1 cellular context compared by ENCODE assay signal in the genomic region with DNA sequence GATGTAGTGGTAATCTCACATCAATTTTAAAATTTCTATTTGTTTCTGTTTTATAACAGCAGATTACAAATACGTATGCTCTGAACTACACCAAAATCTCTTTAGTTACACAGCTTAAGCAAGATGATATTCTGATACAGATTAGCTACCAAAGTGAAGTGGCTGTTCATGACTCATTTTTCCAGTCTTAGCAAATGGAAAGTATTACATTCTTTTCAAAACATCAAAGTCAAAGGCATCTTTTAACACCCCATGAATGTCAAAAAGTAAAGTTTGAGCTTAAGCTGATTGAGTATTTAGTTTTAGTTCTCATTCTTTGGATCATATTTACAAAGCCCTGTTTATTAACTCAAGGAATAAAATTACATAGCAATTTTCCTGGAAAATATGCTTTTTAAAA.
TF ChIP-seq lines count a peak whose summit lies in the region.

No MANE protein-coding gene starts in this region.

TF ChIP-seq in IMR-90, 13 proteins besides CTCF, POLR2A, EP300 and RAD21 (continued from another document):
- TF ChIP-seq, protein P1, sequence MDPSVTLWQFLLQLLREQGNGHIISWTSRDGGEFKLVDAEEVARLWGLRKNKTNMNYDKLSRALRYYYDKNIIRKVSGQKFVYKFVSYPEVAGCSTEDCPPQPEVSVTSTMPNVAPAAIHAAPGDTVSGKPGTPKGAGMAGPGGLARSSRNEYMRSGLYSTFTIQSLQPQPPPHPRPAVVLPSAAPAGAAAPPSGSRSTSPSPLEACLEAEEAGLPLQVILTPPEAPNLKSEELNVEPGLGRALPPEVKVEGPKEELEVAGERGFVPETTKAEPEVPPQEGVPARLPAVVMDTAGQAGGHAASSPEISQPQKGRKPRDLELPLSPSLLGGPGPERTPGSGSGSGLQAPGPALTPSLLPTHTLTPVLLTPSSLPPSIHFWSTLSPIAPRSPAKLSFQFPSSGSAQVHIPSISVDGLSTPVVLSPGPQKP (IDR thresholded peaks at IDR 0.05; ENCODE audit: borderline replicate concordance, low read depth, low read length), result no peak
- no peak for TF ChIP-seq RFX5 (IDR thresholded peaks at IDR 0.05; ENCODE audit: low read depth, low read length)
- TF ChIP-seq, protein P2, sequence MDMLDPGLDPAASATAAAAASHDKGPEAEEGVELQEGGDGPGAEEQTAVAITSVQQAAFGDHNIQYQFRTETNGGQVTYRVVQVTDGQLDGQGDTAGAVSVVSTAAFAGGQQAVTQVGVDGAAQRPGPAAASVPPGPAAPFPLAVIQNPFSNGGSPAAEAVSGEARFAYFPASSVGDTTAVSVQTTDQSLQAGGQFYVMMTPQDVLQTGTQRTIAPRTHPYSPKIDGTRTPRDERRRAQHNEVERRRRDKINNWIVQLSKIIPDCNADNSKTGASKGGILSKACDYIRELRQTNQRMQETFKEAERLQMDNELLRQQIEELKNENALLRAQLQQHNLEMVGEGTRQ (IDR thresholded peaks at IDR 0.05; ENCODE audit: low read depth, low read length), result no peak
